ENCODE assay signal across 10 cellular contexts in genomic region chr9:5518061-5518936, GRCh38. TPM values are rescaled to one million over a fixed set of nuclear protein-coding genes. Genes with fewer than 3 reads are reported as not detected.
DNase-seq lines count a peak whose midpoint lies in the region; ATAC-seq, FAIRE-seq and TF ChIP-seq lines count a peak whose summit lies in the region.
"Had no signal": no experiment of that assay in that cellular context is flagged by ENCODE, and none has a peak within 500 bp of the region (broad histone marks: within the 10 kb centered on the region; RNA-seq: fewer than 3 reads in every experiment).

No MANE protein-coding gene starts in this region.

- CTCF ChIA-PET in CD8-positive, alpha-beta memory T cell (lab: Charles Lee), result no interaction called here

- TF ChIP-seq CTCF in fibroblast of the aortic adventitia (IDR thresholded peaks at IDR 0.05; ENCODE audit: insufficient read depth, low read length), result no peak
- TF ChIP-seq CTCF in glutamatergic neuron (IDR thresholded peaks at IDR 0.05; ENCODE audit: partially characterized antibody, unreplicated experiment), result no peak

- no peak for TF ChIP-seq POLR2A in GM12891 (IDR thresholded peaks at IDR 0.05; ENCODE audit: low read depth, low read length)

- POLR2A ChIA-PET in CD8-positive, alpha-beta memory T cell (lab: Charles Lee), result no interaction called here

- H3K27ac ChIP-seq in CD8-positive, alpha-beta memory T cell (ENCODE audit: low read depth, low read length), result no peak overlapping the region

- H3K27ac Mint-ChIP-seq in CD8-positive, alpha-beta memory T cell, result peak overlapping the region in 1 of 8 donors; percentile 2
- H3K27ac Mint-ChIP-seq in glutamatergic neuron (ENCODE audit: unreplicated experiment), result no peak overlapping the region

- H3K4me3 ChIP-seq in fibroblast of the aortic adventitia (ENCODE audit: low read depth, low read length), result no peak overlapping the region
- H3K4me3 ChIP-seq in CD8-positive, alpha-beta memory T cell (ENCODE audit: low read length), result no peak overlapping the region
- H3K4me3 ChIP-seq: K562 had no signal

- no peaks in the 10 kb centered on the region for H3K4me1 ChIP-seq in CD8-positive, alpha-beta memory T cell (ENCODE audit: insufficient read depth, low read length)

- H3K9me3 Mint-ChIP-seq in CD8-positive, alpha-beta memory T cell, result no peaks in the 10 kb centered on the region
- no peaks in the 10 kb centered on the region for H3K9me3 Mint-ChIP-seq in glutamatergic neuron (ENCODE audit: unreplicated experiment)

- no peaks in the 10 kb centered on the region for H3K27me3 ChIP-seq in CD8-positive, alpha-beta memory T cell (ENCODE audit: insufficient read depth, low read length, poor library complexity, severe bottlenecking)

- H3K9me3 ChIP-seq in CD8-positive, alpha-beta memory T cell (ENCODE audit: low read length), result no peaks in the 10 kb centered on the region

- no peaks in the 10 kb centered on the region for H3K36me3 Mint-ChIP-seq in CD8-positive, alpha-beta memory T cell
- no peaks in the 10 kb centered on the region for H3K36me3 Mint-ChIP-seq in glutamatergic neuron (ENCODE audit: unreplicated experiment)

- peaks cover 4 to 17% (median 14%) of the 10 kb centered on the region in 3 donors for H3K4me1 Mint-ChIP-seq in CD8-positive, alpha-beta memory T cell
- H3K4me1 Mint-ChIP-seq in glutamatergic neuron (ENCODE audit: low read depth, unreplicated experiment), result no peaks in the 10 kb centered on the region

- H3K36me3 ChIP-seq in CD8-positive, alpha-beta memory T cell (ENCODE audit: insufficient read depth, low read length), result no peaks in the 10 kb centered on the region

- no peaks in the 10 kb centered on the region for H3K27me3 Mint-ChIP-seq in CD8-positive, alpha-beta memory T cell
- H3K27me3 Mint-ChIP-seq in glutamatergic neuron (ENCODE audit: unreplicated experiment), result no peaks in the 10 kb centered on the region

- no peak overlapping the region for H3K4me3 Mint-ChIP-seq in CD8-positive, alpha-beta memory T cell
- no peak overlapping the region for H3K4me3 Mint-ChIP-seq in glutamatergic neuron (ENCODE audit: unreplicated experiment)

- ATAC-seq in GM21367 (IDR thresholded peaks at IDR 0.05; ENCODE audit: unreplicated experiment) (peak; percentile 64), HG03354 (IDR thresholded peaks at IDR 0.05; ENCODE audit: poor library complexity, severe bottlenecking, unreplicated experiment) (peak; percentile 61)
- ATAC-seq: K562 had no signal

- DNase-seq in GM12891 (ENCODE audit: insufficient read length, low spot score) (peak; percentile 25), fibroblast of the aortic adventitia (ENCODE audit: low read depth) (peak; percentile 33), SKM-1 treated with dmso at 0.1 percent for 144 hours (lab: John Stamatoyannopoulos, UW; ENCODE audit: unreplicated experiment) (no peak), islet precursor cell (no peak), glutamatergic neuron (no peak)
- no peak for DNase-seq in CD8-positive, alpha-beta memory T cell
- DNase-seq: kidney had no signal

- peak; percentile 88 for FAIRE-seq in GM12891 (lab: Jason Lieb, UNC)
- FAIRE-seq: K562, kidney had no signal

TF ChIP-seq in GM12891, 5 proteins besides CTCF, POLR2A, EP300 and RAD21:
- TF ChIP-seq POLR2AphosphoS5 (IDR thresholded peaks at IDR 0.05; ENCODE audit: low read depth, low read length), result no peak
- TF ChIP-seq POU2F2 (IDR thresholded peaks at IDR 0.05; ENCODE audit: low read depth, low read length), result no peak
- no peak for TF ChIP-seq PAX5 (IDR thresholded peaks at IDR 0.05; ENCODE audit: insufficient read depth, low read length, severe bottlenecking)
- TF ChIP-seq SPI1 (IDR thresholded peaks at IDR 0.05; ENCODE audit: low read depth, low read length), result no peak
- no peak for TF ChIP-seq TAF1 (IDR thresholded peaks at IDR 0.05; ENCODE audit: low read depth, low read length)

RNA-seq across cellular contexts. Expression of gene PDCD1LG2, which starts 8.0 kb away (rescaled TPM):
- 1.2 TPM for polyA plus RNA-seq in GM12891 (2012; ENCODE audit: low read depth, missing spikeins)
- total RNA-seq in fibroblast of the aortic adventitia (ENCODE audit: low replicate concordance) (4.1 and 10.9 TPM in 2 replicates), glutamatergic neuron (ENCODE audit: unreplicated experiment) (not detected)
- under 1 TPM; 0.33 to 0.37 TPM for total RNA-seq in CD8-positive, alpha-beta memory T cell
- polyA plus RNA-seq in CD8-positive, alpha-beta memory T cell, result not detected
- total RNA-seq: K562 had no signal
- polyA plus RNA-seq: K562 had no signal

Comparison
In these comparisons a context has a peak if more than half of its experiments do, and no peak if none do; other contexts are left out.
1. DNase-seq: peak in GM12891 (single experiment) and fibroblast of the aortic adventitia (single experiment); none in SKM-1 treated with dmso at 0.1 percent for 144 hours (single experiment), CD8-positive, alpha-beta memory T cell (0 of 5), islet precursor cell (single experiment) and glutamatergic neuron (single experiment).